In genomic region chr1:60672435-60672834, GRCh38 we compare ENCODE assay signal across 21 cellular contexts.
"Had no signal": no experiment of that assay in that cellular context is flagged by ENCODE, and none has a peak within 500 bp of the region (broad histone marks: within the 10 kb centered on the region; RNA-seq: fewer than 3 reads in every experiment).

No MANE protein-coding gene starts in this region.

- H3K4me1 ChIP-seq: SJSA1 had no signal

- FAIRE-seq: RCC 7860 had no signal

- H3K27ac ChIP-seq: SJSA1, SK-N-MC had no signal

- DNase-seq: Kasumi-1, KG1, MM.1S, NCI-H1092 treated with DMSO at 0.1 percent for 48 hours, NCI-H1436, NCI-H187, NCI-H2029, NCI-H2081 treated with DMSO at 0.1 percent for 48 hours, NCI-H2171, NCI-H226, NCI-H446, NCI-H510A, NCI-H524 treated with DMSO at 0.1 percent for 48 hours, NCI-H69, NCI-H774, Right ventricle myocardium superior, RPMI8226, SIG-M5 had no signal

- H3K27me3 ChIP-seq: SJSA1 had no signal

- H3K4me3 ChIP-seq: SJSA1, SK-N-MC had no signal

- H3K36me3 ChIP-seq: SJSA1 had no signal
